Comparison of ENCODE assay signal across 11 cellular contexts in the genomic region with DNA sequence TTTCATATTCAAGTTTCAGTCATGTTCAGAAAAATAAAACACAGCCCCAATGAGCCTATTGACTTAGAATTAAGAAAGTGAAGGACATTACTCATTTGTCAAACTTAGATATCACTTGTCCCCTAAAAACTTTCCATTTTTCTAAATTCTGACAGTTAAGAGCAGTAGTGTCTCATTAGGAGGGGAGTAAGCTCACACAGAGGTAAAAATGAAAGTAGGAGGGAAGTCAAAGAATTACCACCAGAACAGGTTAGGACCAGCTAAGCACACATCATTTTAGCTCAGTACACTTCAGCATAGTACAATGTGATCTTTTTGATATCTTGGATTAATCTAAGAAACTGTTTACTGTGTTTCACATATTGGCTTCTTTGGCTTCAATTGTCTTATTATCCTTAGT.
DNase-seq lines count a peak whose midpoint lies in the region; ATAC-seq and TF ChIP-seq lines count a peak whose summit lies in the region.
"Had no signal": no experiment of that assay in that cellular context is flagged by ENCODE, and none has a peak within 500 bp of the region (broad histone marks: within the 10 kb centered on the region; RNA-seq: fewer than 3 reads in every experiment).

No MANE protein-coding gene starts in this region.

- DNase-seq in Right ventricle myocardium inferior (ENCODE audit: missing footprints) = no peak
- DNase-seq in left cardiac atrium = no peak
- DNase-seq in thoracic aorta (ENCODE audit: low spot score) = no peak
- DNase-seq in RKO (ENCODE audit: low spot score) = no peak
- DNase-seq in Ammon's horn (ENCODE audit: low spot score) = no peak
- DNase-seq in SIG-M5 treated with dmso at 0.1 percent for 504 hours (lab: John Stamatoyannopoulos, UW; ENCODE audit: unreplicated experiment) = no peak
- DNase-seq: 8988T, SJCRH30 had no signal

- H3K36me3 ChIP-seq in thoracic aorta = no peaks in the 10 kb centered on the region
- H3K36me3 ChIP-seq: cardiac muscle cell, SJCRH30 had no signal

- no peak for TF ChIP-seq CTCF in thoracic aorta (IDR thresholded peaks at IDR 0.05)

- intact Hi-C loops in Right ventricle myocardium inferior (cut with DNase I) (no loop called here), left cardiac atrium (cut with DNase I) (no loop called here)

- H3K27me3 ChIP-seq in thoracic aorta (replicated peaks; ENCODE audit: insufficient read depth) = no peaks in the 10 kb centered on the region
- H3K27me3 ChIP-seq: cardiac muscle cell, SJCRH30 had no signal

- no peaks in the 10 kb centered on the region for H3K4me1 ChIP-seq in thoracic aorta (ENCODE audit: control insufficient read depth in 1 of 2, low read depth in 2 of 2)
- H3K4me1 ChIP-seq: SJCRH30 had no signal

- H3K4me3 ChIP-seq in thoracic aorta = peak overlapping the region; percentile 47
- H3K4me3 ChIP-seq: cardiac muscle cell, SJCRH30 had no signal

- H3K27ac ChIP-seq in thoracic aorta = no peak overlapping the region
- H3K27ac ChIP-seq: cardiac muscle cell, SJCRH30 had no signal

- ATAC-seq in Right ventricle myocardium inferior (peak; percentile 44), left cardiac atrium (no peak), HG02678 (IDR thresholded peaks at IDR 0.05; ENCODE audit: unreplicated experiment) (peak; percentile 87), HG03571 (IDR thresholded peaks at IDR 0.05; ENCODE audit: unreplicated experiment) (peak; percentile 81), thoracic aorta (ENCODE audit: insufficient number of reproducible peaks, low FRiP score, low read depth) (no peak)

- H3K9me3 ChIP-seq in thoracic aorta = no peaks in the 10 kb centered on the region
- H3K9me3 ChIP-seq: SJCRH30 had no signal

Comparison
In these comparisons a context has a peak if more than half of its experiments do, and no peak if none do; other contexts are left out.
1. ATAC-seq: peak in Right ventricle myocardium inferior (single experiment), HG02678 (single experiment) and HG03571 (single experiment); none in left cardiac atrium (0 of 2) and thoracic aorta (single experiment).